Comparison of ENCODE assay signal across 21 cellular contexts in the genomic region with DNA sequence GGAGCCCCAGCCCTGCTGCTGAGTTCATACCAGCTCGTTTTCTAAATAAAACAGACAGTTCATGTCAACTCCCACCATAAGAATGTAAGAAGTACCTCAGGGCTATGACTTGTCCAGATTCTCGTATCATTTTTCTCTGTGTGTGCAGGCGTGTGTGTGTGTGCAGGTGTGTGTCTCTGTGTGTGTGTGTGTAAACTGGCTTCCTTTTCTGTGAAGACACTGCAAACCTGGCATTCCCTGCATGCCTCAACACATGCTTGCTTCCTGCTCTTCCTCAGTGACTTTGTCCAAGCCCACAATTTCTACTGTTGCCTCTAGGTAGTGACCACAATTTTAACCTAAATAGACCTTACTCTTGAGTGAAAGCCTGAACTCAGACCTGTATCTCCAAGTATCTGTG.
DNase-seq lines count a peak whose midpoint lies in the region; ATAC-seq, FAIRE-seq and TF ChIP-seq lines count a peak whose summit lies in the region.
"Had no signal": no experiment of that assay in that cellular context is flagged by ENCODE, and none has a peak within 500 bp of the region (broad histone marks: within the 10 kb centered on the region; RNA-seq: fewer than 3 reads in every experiment).

No MANE protein-coding gene starts in this region.

- H3K56ac ChIP-seq in H1 (replicated peaks; ENCODE audit: insufficient read length, low read depth, low read length), result no peak overlapping the region

- H3K18ac ChIP-seq in H1 (ENCODE audit: extremely low read depth, low read length), result peak overlapping the region; percentile 2; the same call in 1 of the 2 replicates
- H3K18ac ChIP-seq in mesenchymal stem cell (ENCODE audit: low read depth in 1 of 2, low read length in 2 of 2), result peak overlapping the region in 1 of 2 experiments; percentile 40

- DNase-seq in ELR (ENCODE audit: low read depth) (peak; percentile 23), NCI-H226 (peak; percentile 39), H1 (ENCODE audit: low read depth in 1 of 2, low spot score in 2 of 2) (no peak), mesenchymal stem cell (no peak), heart right ventricle (no peak), epidermal melanocyte (ENCODE audit: insufficient read length, low spot score) (no peak), hippocampal formation (lab: John Stamatoyannopoulos, UW) (no peak)
- DNase-seq in activated CD4-positive, alpha-beta T cell treated with anti-CD3 and anti-CD28 coated beads for 48 hours, result no peak
- DNase-seq: EL, MV-4-11, NCI-H1105 treated with DMSO at 0.1 percent for 48 hours, NCI-H2029 treated with DMSO at 0.1 percent for 48 hours, NCI-H2171, NCI-H524 treated with DMSO at 0.1 percent for 48 hours, Peyer's patch, SJCRH30 had no signal

- no peak for TF ChIP-seq EP300 in H1 (IDR thresholded peaks at IDR 0.05; ENCODE audit: borderline replicate concordance in 1 of 2, low read depth in 2 of 2, low read length in 2 of 2)

- no peak for TF ChIP-seq RAD21 in H1 (IDR thresholded peaks at IDR 0.05 in 1 of 2, conservative IDR thresholded peaks at IDR 0.05 in 1 of 2; ENCODE audit: low read depth in 2 of 2, low read length in 2 of 2)

- H2AK5ac ChIP-seq in H1 (ENCODE audit: low read depth, low read length) (no peak overlapping the region; the same call in 1 of the 2 replicates), mesenchymal stem cell (ENCODE audit: low read length, severe bottlenecking) (no peak overlapping the region)

- peak overlapping the region; percentile 17 for H3K4ac ChIP-seq in H1 (replicated peaks; ENCODE audit: insufficient read length, low read depth, low read length)
- H3K4ac ChIP-seq in mesenchymal stem cell (ENCODE audit: low read depth in 1 of 2, low read length in 2 of 2), result no peak overlapping the region

- H4K91ac ChIP-seq in H1 (replicated peaks; ENCODE audit: insufficient read length, low read length), result peak overlapping the region; percentile 63
- no peak overlapping the region for H4K91ac ChIP-seq in mesenchymal stem cell (ENCODE audit: low read length)

- H3K9me3 ChIP-seq in H1 (ENCODE audit: insufficient read depth in 2 of 2, low read depth in 1 of 2, low read length in 1 of 2) (peaks cover 0 to 4% of the 10 kb centered on the region in 2 experiments; a peak in 1 of 4 replicates), mesenchymal stem cell (ENCODE audit: control insufficient read depth, low read length) (no peaks in the 10 kb centered on the region), heart right ventricle (peaks cover 0 to 4% (median 0%) of the 10 kb centered on the region in 11 donors)
- H3K9me3 ChIP-seq: HAP-1, Peyer's patch, SJCRH30 had no signal

- POLR2A ChIA-PET in H1 (lab: Charles Lee; ENCODE audit: partially characterized antibody), result no interaction called here

- H2AFZ ChIP-seq in H1 (ENCODE audit: low read length), result no peak overlapping the region
- H2AFZ ChIP-seq in mesenchymal stem cell (ENCODE audit: low read depth, low read length), result no peak overlapping the region

- H2BK5ac ChIP-seq in H1 (ENCODE audit: low read depth, low read length) (no peak overlapping the region; the same call in 1 of the 2 replicates), mesenchymal stem cell (ENCODE audit: low read depth, low read length, poor library complexity, severe bottlenecking) (no peak overlapping the region)

- H3K79me1 ChIP-seq in H1 (ENCODE audit: low read depth, low read length) (no peaks in the 10 kb centered on the region), mesenchymal stem cell (replicated peaks; ENCODE audit: low read length, poor library complexity, severe bottlenecking) (no peaks in the 10 kb centered on the region)

- no peaks in the 10 kb centered on the region for H4K20me1 ChIP-seq in H1 (replicated peaks in 1 of 2; ENCODE audit: control insufficient read depth in 1 of 2, insufficient read depth in 2 of 2, low read length in 2 of 2)

- TF ChIP-seq CTCF in H1 (IDR thresholded peaks at IDR 0.05; ENCODE audit: control extremely low read depth in 1 of 3, insufficient read depth in 1 of 3, low read depth in 1 of 3, low read length in 3 of 3), result no peak
- no peak for TF ChIP-seq CTCF in heart right ventricle (IDR thresholded peaks at IDR 0.05)

- peak overlapping the region; percentile 1; the same call in 1 of the 2 replicates for H2BK20ac ChIP-seq in H1 (ENCODE audit: low read length)

- H3K4me1 ChIP-seq in H1 (replicated peaks in 1 of 4; ENCODE audit: control insufficient read depth in 3 of 4, insufficient read depth in 4 of 4, low read length in 3 of 4) (peaks cover 3 to 23% (median 10%) of the 10 kb centered on the region in 4 experiments; a peak in 6 of 7 replicates), mesenchymal stem cell (ENCODE audit: control insufficient read depth, insufficient read depth, low read depth, low read length) (peaks cover 8% of the 10 kb centered on the region), heart right ventricle (peaks cover 0 to 5% (median 0%) of the 10 kb centered on the region in 9 donors)
- H3K4me1 ChIP-seq: HAP-1, Peyer's patch had no signal

- no peaks in the 10 kb centered on the region; the same call in 1 of the 2 replicates for H3K23me2 ChIP-seq in H1 (ENCODE audit: low read depth, low read length)

- H3K27me3 ChIP-seq in H1 (replicated peaks in 1 of 4; ENCODE audit: control insufficient read depth in 3 of 4, extremely low read depth in 1 of 4, insufficient read depth in 3 of 4, low read length in 3 of 4) (no peaks in the 10 kb centered on the region), mesenchymal stem cell (ENCODE audit: control insufficient read depth in 1 of 2, insufficient read depth in 1 of 2, low read length in 2 of 2) (no peaks in the 10 kb centered on the region), heart right ventricle (no peaks in the 10 kb centered on the region)
- H3K27me3 ChIP-seq: Peyer's patch, SJCRH30 had no signal

- H3K79me2 ChIP-seq in H1 (ENCODE audit: control insufficient read depth in 1 of 2, insufficient read depth in 2 of 2, low read length in 2 of 2), result no peaks in the 10 kb centered on the region

- no peak for TF ChIP-seq POLR2A in H1 (IDR thresholded peaks at IDR 0.05; ENCODE audit: control extremely low read depth in 1 of 2, low read depth in 2 of 2, low read length in 2 of 2)

- intact Hi-C loops in heart right ventricle (cut with DNase I), result no loop called here

- no peak overlapping the region for H3K9ac ChIP-seq in H1 (replicated peaks in 1 of 4; ENCODE audit: extremely low read depth in 1 of 4, low read depth in 3 of 4, low read length in 3 of 4)
- no peak overlapping the region for H3K9ac ChIP-seq in mesenchymal stem cell (ENCODE audit: low read length)
- H3K9ac ChIP-seq: KMS-11 had no signal

- CTCF ChIA-PET in H1 (lab: Charles Lee; ENCODE audit: partially characterized antibody), result interaction anchor here (0.7 to 1.1 kb wide), 2 partner anchors 122 to 770 kb away, joined by 3 read pairs; no protein-coding TSS in a partner anchor

- H2BK120ac ChIP-seq in H1 (replicated peaks; ENCODE audit: low read depth, low read length), result peak overlapping the region; percentile 52
- no peak overlapping the region for H2BK120ac ChIP-seq in mesenchymal stem cell (ENCODE audit: low read depth, low read length)

- H3K36me3 ChIP-seq in H1 (ENCODE audit: control insufficient read depth in 2 of 4, insufficient read depth in 4 of 4, low read length in 3 of 4), result no peaks in the 10 kb centered on the region; a peak in 1 of 8 replicates
- no peaks in the 10 kb centered on the region for H3K36me3 ChIP-seq in mesenchymal stem cell (ENCODE audit: control insufficient read depth in 1 of 2, insufficient read depth in 2 of 2, low read depth in 1 of 2, low read length in 2 of 2)
- H3K36me3 ChIP-seq in heart right ventricle, result no peaks in the 10 kb centered on the region
- H3K36me3 ChIP-seq: HAP-1, Peyer's patch, SJCRH30 had no signal

- H3K4me3 ChIP-seq in H1 (ENCODE audit: extremely low read depth in 1 of 4, insufficient read depth in 2 of 4, low read depth in 3 of 4, low read length in 4 of 4) (no peak overlapping the region), mesenchymal stem cell (ENCODE audit: insufficient read depth in 1 of 2, low read depth in 1 of 2, low read length in 2 of 2) (no peak overlapping the region), heart right ventricle (no peak overlapping the region)
- H3K4me3 ChIP-seq: HAP-1, Peyer's patch, SJCRH30 had no signal

- H3K23ac ChIP-seq in H1 (ENCODE audit: insufficient read length), result no peak overlapping the region
- H3K23ac ChIP-seq in mesenchymal stem cell (ENCODE audit: low read length in 2 of 2), result no peak overlapping the region

- H3K27ac ChIP-seq in H1 (ENCODE audit: low read depth, low read length) (no peak overlapping the region), mesenchymal stem cell (ENCODE audit: low read length, poor library complexity, severe bottlenecking) (peak overlapping the region; percentile 12), heart right ventricle (no peak overlapping the region)
- H3K27ac ChIP-seq: C4-2B, KMS-11, Peyer's patch, SJCRH30 had no signal

- H2BK12ac ChIP-seq in H1 (ENCODE audit: low read depth, low read length) (no peak overlapping the region; the same call in 1 of the 2 replicates), mesenchymal stem cell (ENCODE audit: low read length in 2 of 2) (peak overlapping the region in 1 of 2 experiments; percentile 93)

- ATAC-seq in heart right ventricle, result no peak

- WGBS in H1 (ENCODE audit: extremely low coverage in 1 of 2, insufficient coverage in 1 of 2, insufficient read length in 1 of 2, insufficient replicate concordance in 2 of 2, low coverage in 1 of 2, low lambda C conversion rate in 2 of 2, missing lambda C conversion rate in 1 of 2), 2 experiments, result 78% methylated on average over 3 of the region's 3 CpGs; no CpG with 5 or more reads in 1 of the 2 experiments
- WGBS in mesenchymal stem cell, result 100% methylated on average over 1 of the region's 3 CpGs
- 80 to 81% methylated on average over 3 of the region's 3 CpGs for WGBS in heart right ventricle, 2 donors

- no peak for FAIRE-seq in H1 (lab: Jason Lieb, UNC)
- FAIRE-seq: A204.1, HTR-8/SVneo had no signal

- no peak overlapping the region for H4K5ac ChIP-seq in H1 (ENCODE audit: insufficient read length, low read depth, low read length)

- H2BK15ac ChIP-seq in H1 (ENCODE audit: low read length) (no peak overlapping the region), mesenchymal stem cell (ENCODE audit: low read depth, poor library complexity, severe bottlenecking) (no peak overlapping the region)

- no peak overlapping the region for H3K4me2 ChIP-seq in H1 (ENCODE audit: insufficient read depth in 1 of 2, low read depth in 2 of 2, low read length in 2 of 2)
- H3K4me2 ChIP-seq in mesenchymal stem cell (ENCODE audit: low read length, poor library complexity, severe bottlenecking), result no peak overlapping the region
- H3K4me2 ChIP-seq: KMS-11 had no signal

- no peak overlapping the region for H3K14ac ChIP-seq in H1 (ENCODE audit: insufficient read length)
- peak overlapping the region in 1 of 2 experiments; percentile 79 for H3K14ac ChIP-seq in mesenchymal stem cell (ENCODE audit: low read length in 2 of 2)

- H4K8ac ChIP-seq in H1 (ENCODE audit: extremely low read depth, insufficient read depth, low read length), result no peak overlapping the region
- peak overlapping the region; percentile 71 for H4K8ac ChIP-seq in mesenchymal stem cell (ENCODE audit: low read length)

TF ChIP-seq in H1, 55 proteins besides CTCF, POLR2A, EP300 and RAD21 (continues in another document):
- no peak for TF ChIP-seq NANOG (IDR thresholded peaks at IDR 0.05; ENCODE audit: insufficient read depth, low read depth, low read length, poor library complexity, severe bottlenecking)
- no peak for TF ChIP-seq SIN3A (conservative IDR thresholded peaks at IDR 0.05 in 1 of 2, IDR thresholded peaks at IDR 0.05 in 1 of 2; ENCODE audit: low read depth in 1 of 2, low read length in 2 of 2)

Comparison
In these comparisons a context has a peak if more than half of its experiments do, and no peak if none do; other contexts are left out.
1. DNase-seq: peak in ELR (single experiment) and NCI-H226 (single experiment); none in H1 (0 of 2), mesenchymal stem cell (single experiment), heart right ventricle (0 of 2), epidermal melanocyte (single experiment), activated CD4-positive, alpha-beta T cell treated with anti-CD3 and anti-CD28 coated beads for 48 hours (single experiment) and hippocampal formation (0 of 2).